Comparison of ENCODE assay signal across 8 cellular contexts in genomic region chrX:129637217-129638109, GRCh38. TPM values are rescaled to one million over a fixed set of nuclear protein-coding genes. Genes with fewer than 3 reads are reported as not detected.
A peak's percentile ranks its signal among the peaks of the same experiment; 100 is the strongest.
DNase-seq lines count a peak whose midpoint lies in the region; ATAC-seq, FAIRE-seq and TF ChIP-seq lines count a peak whose summit lies in the region.

No MANE protein-coding gene starts in this region.

- TF ChIP-seq RAD21 in HepG2 (CRISPR knock-in tag; IDR thresholded peaks at IDR 0.05), result 0 out of 2 replicates have a peak, but pooled peaks have one; percentile 16

- TF ChIP-seq EP300 in HepG2 (IDR thresholded peaks at IDR 0.05; ENCODE audit: low read depth in 2 of 2, low read length in 2 of 2) (no peak), HepG2 (CRISPR knock-in tag; IDR thresholded peaks at IDR 0.05; ENCODE audit: borderline replicate concordance) (no peak)

- TF ChIP-seq CTCF in DOHH2 (IDR thresholded peaks at IDR 0.05; ENCODE audit: low read depth, low read length, poor library complexity, severe bottlenecking) (peak; percentile 80), GM23338 (conservative IDR thresholded peaks at IDR 0.05; ENCODE audit: low read depth in 2 of 2) (peak; percentile 73 to 83), HepG2 (CRISPR knock-in tag; IDR thresholded peaks at IDR 0.05) (peak; percentile 79)

- no peaks in the 10 kb centered on the region for H3F3A ChIP-seq in DOHH2 (ENCODE audit: control insufficient read depth, insufficient read depth)
- H3F3A ChIP-seq in GM23338 (replicated peaks; ENCODE audit: low read depth), result no peaks in the 10 kb centered on the region

- 5% methylated on average over 4 of the region's 13 CpGs for WGBS in HepG2 (ENCODE audit: low lambda C conversion rate)

- no peak overlapping the region for H3K4me2 ChIP-seq in DOHH2 (ENCODE audit: low read length)
- H3K4me2 ChIP-seq in GM23338, result no peak overlapping the region
- no peak overlapping the region for H3K4me2 ChIP-seq in HepG2 (ENCODE audit: low read depth, low read length)

- H3K4me1 ChIP-seq in DOHH2 (ENCODE audit: control insufficient read depth, low read length) (no peaks in the 10 kb centered on the region), GM23338 (ENCODE audit: insufficient read depth) (no peaks in the 10 kb centered on the region; the same call in 1 of the 2 replicates), HepG2 (ENCODE audit: insufficient read depth, low read length) (peaks cover 17% of the 10 kb centered on the region)

- in situ Hi-C loops in HepG2 (cut with HindIII; ENCODE audit: extremely low pct_ligation_motif_present, low pct_unique_long_range_greater_than_20kb), result loop anchor here (10.0 kb wide), 1 partner anchor 87 kb away; no protein-coding TSS in a partner anchor

- H3K36me3 Mint-ChIP-seq in GM23338 (ENCODE audit: low read depth), result no peaks in the 10 kb centered on the region
- peaks cover 5% of the 10 kb centered on the region for H3K36me3 Mint-ChIP-seq in central memory CD8-positive, alpha-beta T cell (ENCODE audit: insufficient read depth)

- H3K27ac ChIP-seq in DOHH2 (ENCODE audit: low read depth, low read length) (no peak overlapping the region), GM23338 (ENCODE audit: low read depth) (no peak overlapping the region), HepG2 (ENCODE audit: extremely low read length, insufficient read depth, low read length) (no peak overlapping the region)

- H3K4me3 Mint-ChIP-seq in GM23338, result no peak overlapping the region
- no peak overlapping the region for H3K4me3 Mint-ChIP-seq in central memory CD8-positive, alpha-beta T cell

- peak; percentile 69 for FAIRE-seq in HepG2 (lab: Jason Lieb, UNC)

- peaks cover 6% of the 10 kb centered on the region; the same call in 1 of the 3 replicates for H3K4me1 Mint-ChIP-seq in GM23338
- no peaks in the 10 kb centered on the region for H3K4me1 Mint-ChIP-seq in central memory CD8-positive, alpha-beta T cell

- CTCF ChIA-PET in HepG2 (lab: Yijun Ruan, JAX; ENCODE audit: low intra/inter-chr PET ratio, low total read pairs), result interaction anchor here (3.5 kb wide), 1 partner anchor 89 kb away, joined by 27 read pairs; no protein-coding TSS in a partner anchor

- DNase-seq in GM23338 (ENCODE audit: low spot score), result peak; percentile 75
- DNase-seq in NCI-H2029 (lab: John Stamatoyannopoulos, UW), result peak; percentile 13
- peak; percentile 79 for DNase-seq in activated CD4-positive, CD25-positive, alpha-beta regulatory T cell treated with anti-CD3 and anti-CD28 coated beads, Interleukin-2, amount 50 U/mL, for 72 hours
- peak; percentile 57 to 64 for DNase-seq in central memory CD8-positive, alpha-beta T cell (ENCODE audit: low spot score in 2 of 2)
- DNase-seq in HepG2 (ENCODE audit: low spot score), result peak; percentile 24
- DNase-seq in stimulated activated CD4-positive, alpha-beta T cell treated with anti-CD3 and anti-CD28 coated beads, Interleukin-4, amount 100 ng/mL, for 24 hours, result peak; percentile 78

- H3K4me3 ChIP-seq in DOHH2 (ENCODE audit: low read length), result no peak overlapping the region
- no peak overlapping the region for H3K4me3 ChIP-seq in GM23338
- H3K4me3 ChIP-seq in HepG2 (replicated peaks in 1 of 3; ENCODE audit: insufficient read depth in 1 of 3, low read depth in 2 of 3, low read length in 3 of 3), result no peak overlapping the region

- H3K27me3 ChIP-seq in DOHH2 (ENCODE audit: control insufficient read depth, low read length) (no peaks in the 10 kb centered on the region), GM23338 (ENCODE audit: insufficient read depth) (no peaks in the 10 kb centered on the region), HepG2 (ENCODE audit: control insufficient read depth in 1 of 2, insufficient read depth in 2 of 2, low read length in 2 of 2) (no peaks in the 10 kb centered on the region; a peak in 1 of 5 replicates)

- H3K9me3 ChIP-seq in DOHH2 (ENCODE audit: control insufficient read depth, insufficient read depth, low read length), result no peaks in the 10 kb centered on the region
- H3K9me3 ChIP-seq in HepG2 (ENCODE audit: low read length), result no peaks in the 10 kb centered on the region

- intact Hi-C loops in HepG2 (cut with micrococcal nuclease; ENCODE audit: unreplicated experiment), result loop anchor here (1.0 kb wide), 1 partner anchor 89 kb away; no protein-coding TSS in a partner anchor

- no peaks in the 10 kb centered on the region for H3K9me3 Mint-ChIP-seq in GM23338
- no peaks in the 10 kb centered on the region for H3K9me3 Mint-ChIP-seq in central memory CD8-positive, alpha-beta T cell

- BruUV-seq in HepG2 (replicated peaks; lab: Mats Ljungman, UMichigan), result no TSS peak

- H3K27ac Mint-ChIP-seq in GM23338, result no peak overlapping the region
- no peak overlapping the region for H3K27ac Mint-ChIP-seq in central memory CD8-positive, alpha-beta T cell (ENCODE audit: low read depth)

- H3K27me3 Mint-ChIP-seq in GM23338 (ENCODE audit: insufficient read depth, low read depth, poor library complexity), result peaks cover 1% of the 10 kb centered on the region
- no peaks in the 10 kb centered on the region for H3K27me3 Mint-ChIP-seq in central memory CD8-positive, alpha-beta T cell

- no peaks in the 10 kb centered on the region for H3K9me2 ChIP-seq in DOHH2 (replicated peaks; ENCODE audit: control insufficient read depth, low read length)
- H3K9me2 ChIP-seq in GM23338 (ENCODE audit: insufficient read depth), result no peaks in the 10 kb centered on the region

- POLR2A ChIA-PET in HepG2 (lab: Yijun Ruan, JAX), result no interaction called here

- ATAC-seq in GM23338, result peak; percentile 67
- ATAC-seq in central memory CD8-positive, alpha-beta T cell (replicated peaks; ENCODE audit: extremely low read depth, poor library complexity, severe bottlenecking), result no peak
- peak; percentile 69 for ATAC-seq in HepG2
- ATAC-seq in HG03521 (IDR thresholded peaks at IDR 0.05; ENCODE audit: unreplicated experiment), result no peak

- no peaks in the 10 kb centered on the region for H3K79me2 ChIP-seq in DOHH2 (ENCODE audit: control insufficient read depth, low read length)
- H3K79me2 ChIP-seq in GM23338 (replicated peaks; ENCODE audit: insufficient read depth), result no peaks in the 10 kb centered on the region
- no peaks in the 10 kb centered on the region for H3K79me2 ChIP-seq in HepG2 (ENCODE audit: insufficient read depth, low read length)

- no peaks in the 10 kb centered on the region for H3K36me3 ChIP-seq in DOHH2 (ENCODE audit: control insufficient read depth, low read length)
- H3K36me3 ChIP-seq in GM23338 (ENCODE audit: insufficient read depth), result no peaks in the 10 kb centered on the region
- no peaks in the 10 kb centered on the region for H3K36me3 ChIP-seq in HepG2 (replicated peaks in 1 of 2; ENCODE audit: control insufficient read depth in 1 of 2, insufficient read depth in 2 of 2, low read length in 2 of 2)

- H2AFZ ChIP-seq in GM23338 (no peak overlapping the region), HepG2 (ENCODE audit: low read length) (no peak overlapping the region)

- H4K20me1 ChIP-seq in DOHH2 (ENCODE audit: control insufficient read depth, insufficient read depth, low read depth, low read length) (no peaks in the 10 kb centered on the region), GM23338 (replicated peaks; ENCODE audit: insufficient read depth) (no peaks in the 10 kb centered on the region), HepG2 (ENCODE audit: insufficient read depth, low read length) (no peaks in the 10 kb centered on the region)

- H3K9ac ChIP-seq in HepG2 (ENCODE audit: insufficient read depth, low read depth, low read length), result no peak overlapping the region

- TF ChIP-seq POLR2A in HepG2 (IDR thresholded peaks at IDR 0.05; ENCODE audit: insufficient read depth in 1 of 2, low read depth in 2 of 2, low read length in 2 of 2), result no peak

RNA-seq across cellular contexts. Expression of gene APLN, which starts 17.3 kb away (rescaled TPM):
- 0.16 and 0.49 TPM in 2 replicates for total RNA-seq in GM23338 (2014; rRNA removed; shearing (Covaris generic))
- polyA plus RNA-seq in GM23338 (2016; fragmentation: Nextera tagmentation; extraction: Ambion mirVana) (0.37 and 0.60 TPM in 2 replicates), HepG2 (2011; rRNA removed) (0.17 and 0.26 TPM in 2 replicates)
- total RNA-seq in HepG2 (2016; rRNA removed; fragmentation: Illumina TruSeq; extraction: Trizol), result 0.02 TPM in 1 of 2 replicates, not detected in the other
- not detected in 2 replicates for total RNA-seq in HepG2 (2016; cell fraction: cytosol; rRNA removed; fragmentation: Illumina TruSeq; extraction: Trizol; ENCODE audit: low read depth)
- 0.06 TPM in 1 of 2 replicates, not detected in the other for total RNA-seq in HepG2 (2016; cell fraction: insoluble cytoplasmic fraction; rRNA removed; fragmentation: Illumina TruSeq; extraction: Trizol)
- not detected in 2 replicates for total RNA-seq in HepG2 (2016; cell fraction: membrane; rRNA removed; fragmentation: Illumina TruSeq; extraction: Trizol)
- total RNA-seq in HepG2 (2016; cell fraction: nucleus; rRNA removed; fragmentation: Illumina TruSeq; extraction: Trizol), result not detected in 2 replicates
- polyA plus RNA-seq in HepG2 (2011; cell fraction: cytosol; rRNA removed), result 0.32 and 0.43 TPM in 2 replicates
- 0.11 and 0.14 TPM in 2 replicates for polyA plus RNA-seq in HepG2 (2011; cell fraction: nucleus; rRNA removed)
- 0.08 and 0.09 TPM in 2 replicates for polyA plus RNA-seq in HepG2 (2012)
- polyA plus RNA-seq in HepG2 (2016; cell fraction: cytosol; fragmentation: Illumina TruSeq; extraction: Trizol; ENCODE audit: low read depth), result not detected in 2 replicates
- polyA plus RNA-seq in HepG2 (2016; cell fraction: insoluble cytoplasmic fraction; fragmentation: Illumina TruSeq; extraction: Trizol; ENCODE audit: low read depth), result not detected in 2 replicates
- not detected in 2 replicates for polyA plus RNA-seq in HepG2 (2016; cell fraction: membrane; fragmentation: Illumina TruSeq; extraction: Trizol; ENCODE audit: low read depth)
- not detected in 2 replicates for polyA plus RNA-seq in HepG2 (2016; cell fraction: nucleus; fragmentation: Illumina TruSeq; extraction: Trizol; ENCODE audit: insufficient read depth, low read depth)
- 0.80 TPM in 1 of 2 replicates, not detected in the other for polyA minus RNA-seq in HepG2 (2011; rRNA and poly(A)+ RNA removed; ENCODE audit: low replicate concordance)
- polyA minus RNA-seq in HepG2 (2011; cell fraction: cytosol; rRNA and poly(A)+ RNA removed), result 0.20 TPM in 1 of 2 replicates, not detected in the other
- 0.13 TPM in 1 of 2 replicates, not detected in the other for polyA minus RNA-seq in HepG2 (2011; cell fraction: nucleus; rRNA and poly(A)+ RNA removed)

Comparison
In these comparisons a context has a peak if more than half of its experiments do, and no peak if none do; other contexts are left out.
1. ATAC-seq: peak in GM23338 (single experiment) and HepG2 (single experiment); none in central memory CD8-positive, alpha-beta T cell (single experiment) and HG03521 (single experiment).
2. DNase-seq: peak in every context shown above with its lines; median percentile 79 in activated CD4-positive, CD25-positive, alpha-beta regulatory T cell treated with anti-CD3 and anti-CD28 coated beads, Interleukin-2, amount 50 U/mL, for 72 hours; 78 in stimulated activated CD4-positive, alpha-beta T cell treated with anti-CD3 and anti-CD28 coated beads, Interleukin-4, amount 100 ng/mL, for 24 hours; 75 in GM23338; 60 in central memory CD8-positive, alpha-beta T cell; 24 in HepG2; 13 in NCI-H2029.
3. Peak in every context shown above with its lines, with median percentiles within 50 percentile points of each other: CTCF ChIP-seq.